Comparison of ENCODE assay signal across 7 cellular contexts in genomic region chr1:23779826-23780371, GRCh38. TPM values are rescaled to one million over a fixed set of nuclear protein-coding genes. Genes with fewer than 3 reads are reported as not detected.
A peak's percentile ranks its signal among the peaks of the same experiment; 100 is the strongest.
DNase-seq lines count a peak whose midpoint lies in the region; ATAC-seq and TF ChIP-seq lines count a peak whose summit lies in the region.

No MANE protein-coding gene starts in this region.

- H3K4me1 ChIP-seq in neutrophil (ENCODE audit: control insufficient read depth in 1 of 2, insufficient read depth in 1 of 2, low read depth in 1 of 2, low read length in 1 of 2) = peaks cover 28 to 30% of the 10 kb centered on the region in 2 experiments

- H3K4me3 ChIP-seq in choroid plexus epithelial cell (ENCODE audit: low read depth, low read length) (no peak overlapping the region), neutrophil (ENCODE audit: low read depth in 1 of 2, low read length in 1 of 2) (no peak overlapping the region)

- H3K27ac ChIP-seq in neutrophil = peak overlapping the region; percentile 35

- peak; percentile 70 for DNase-seq in Daoy (ENCODE audit: low read depth)
- DNase-seq in NCI-H226 = peak; percentile 30
- DNase-seq in choroid plexus epithelial cell (ENCODE audit: low read depth) = peak; percentile 66
- no peak for DNase-seq in stimulated activated CD4-positive, alpha-beta T cell treated with anti-CD3 and anti-CD28 coated beads, Interleukin-2, amount 100 ng/mL, for 24 hours

- TF ChIP-seq CTCF in choroid plexus epithelial cell (conservative IDR thresholded peaks at IDR 0.05; ENCODE audit: low read depth, low read length) = no peak
- no peak for TF ChIP-seq CTCF in neutrophil (IDR thresholded peaks at IDR 0.05)

- peaks cover 18% of the 10 kb centered on the region for H3K36me3 ChIP-seq in neutrophil

- no peaks in the 10 kb centered on the region for H3K9me3 ChIP-seq in neutrophil

- H3K27me3 ChIP-seq in neutrophil = no peaks in the 10 kb centered on the region

- ATAC-seq in HG02610 (IDR thresholded peaks at IDR 0.05; ENCODE audit: unreplicated experiment) (no peak), HG03095 (IDR thresholded peaks at IDR 0.05; ENCODE audit: unreplicated experiment) (no peak)

RNA-seq across cellular contexts. Expression of gene PITHD1, which starts 1.7 kb away (rescaled TPM):
- 131 TPM in 2 replicates for total RNA-seq in Daoy (2014; rRNA removed; shearing (Covaris generic))

RNA-seq across cellular contexts. Expression of gene LYPLA2, which starts 11.0 kb away (rescaled TPM):
- total RNA-seq in Daoy (2014; rRNA removed; shearing (Covaris generic)) = 103 and 113 TPM in 2 replicates

RNA-seq across cellular contexts. Expression of gene GALE, which starts 20.7 kb away (rescaled TPM):
- 108 and 110 TPM in 2 replicates for total RNA-seq in Daoy (2014; rRNA removed; shearing (Covaris generic))

RNA-seq across cellular contexts. Expression of gene ELOA, which starts 36.6 kb away (rescaled TPM):
- 83.0 and 85.5 TPM in 2 replicates for total RNA-seq in Daoy (2014; rRNA removed; shearing (Covaris generic))

RNA-seq across cellular contexts. Expression of gene HMGCL, which starts 45.3 kb away (rescaled TPM):
- total RNA-seq in Daoy (2014; rRNA removed; shearing (Covaris generic)) = 20.5 and 27.0 TPM in 2 replicates

Comparison
In these comparisons a context has a peak if more than half of its experiments do, and no peak if none do; other contexts are left out.
1. DNase-seq: peak in Daoy (single experiment), NCI-H226 (single experiment) and choroid plexus epithelial cell (single experiment); none in stimulated activated CD4-positive, alpha-beta T cell treated with anti-CD3 and anti-CD28 coated beads, Interleukin-2, amount 100 ng/mL, for 24 hours (0 of 2).